In the genomic region with DNA sequence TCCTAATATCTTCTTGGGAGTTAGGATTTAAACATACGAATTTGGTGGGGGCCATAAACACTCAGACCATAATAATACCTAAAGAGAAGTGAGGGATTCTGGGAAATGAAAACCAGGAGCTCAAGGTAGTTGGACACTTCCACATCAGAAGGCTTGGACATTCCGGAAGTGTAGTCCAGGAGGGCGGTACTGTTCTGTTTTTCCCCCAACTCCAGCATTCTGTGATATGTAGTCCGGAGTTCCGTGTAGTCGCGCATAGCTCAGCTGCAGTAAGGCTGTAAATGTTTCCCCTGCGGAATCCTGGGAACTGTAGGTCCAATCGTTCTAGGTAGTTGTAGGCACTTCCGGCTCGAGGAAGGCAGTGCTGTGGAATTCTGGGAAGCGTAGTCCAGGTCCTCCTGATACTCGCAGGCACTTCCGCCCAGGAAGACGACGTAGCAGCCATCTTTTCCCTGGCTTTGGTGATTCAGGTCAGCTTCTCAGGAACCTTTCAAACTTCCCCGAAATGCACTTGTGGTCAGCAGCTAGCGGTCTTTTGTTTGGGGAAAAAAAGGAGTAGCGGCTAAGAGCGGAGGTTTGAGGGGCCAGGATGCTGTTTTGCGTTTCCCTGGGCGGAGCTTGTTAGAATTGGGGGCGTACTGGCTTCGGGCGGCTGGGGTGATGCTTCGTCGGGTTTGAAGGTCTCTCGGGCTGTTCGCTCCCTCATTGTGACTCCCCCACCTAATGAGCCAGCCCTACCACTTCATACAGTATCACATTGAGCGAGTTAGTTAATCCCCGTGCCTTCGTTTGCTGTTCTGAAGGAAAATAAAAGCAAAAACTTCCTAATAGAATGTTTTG, we compare ENCODE assay signal across 8 cellular contexts. TPM values are rescaled to one million over a fixed set of nuclear protein-coding genes. Genes with fewer than 3 reads are reported as not detected.
DNase-seq lines count a peak whose midpoint lies in the region; TF ChIP-seq lines count a peak whose summit lies in the region.

A gene (plus strand): TSS at position 428 of the 840 bp plus-strand sequence. CDS start 4,981 bp downstream, outside the sequence.

- H3K4me3 Mint-ChIP-seq in endothelial cell (ENCODE audit: unreplicated experiment) = peak within 1 kb of the TSS; percentile 98
- H3K4me3 Mint-ChIP-seq in mesothelial cell of epicardium = peak within 1 kb of the TSS; percentile 96

- H3K36me3 ChIP-seq in NT2/D1 (ENCODE audit: insufficient read depth, insufficient read length, low read length) = peaks cover 24% of the 10 kb centered on the region

- H3K36me3 Mint-ChIP-seq in endothelial cell (ENCODE audit: low read depth, unreplicated experiment) = peaks cover 28% of the 10 kb centered on the region
- peaks cover 30% of the 10 kb centered on the region for H3K36me3 Mint-ChIP-seq in mesothelial cell of epicardium

- TF ChIP-seq CTCF in GM20000 (IDR thresholded peaks at IDR 0.05; ENCODE audit: extremely low read depth, missing control alignments) (no peak), endothelial cell (IDR thresholded peaks at IDR 0.05; ENCODE audit: unreplicated experiment) (no peak), mesothelial cell of epicardium (IDR thresholded peaks at IDR 0.05; ENCODE audit: unreplicated experiment) (no peak)

- peak within 1 kb of the TSS; percentile 85 for H3K4me3 ChIP-seq in NT2/D1 (ENCODE audit: insufficient read length, low read depth)

- DNase-seq in COLO668 (lab: John Stamatoyannopoulos, UW; ENCODE audit: unreplicated experiment) = peak; percentile 88
- peak; percentile 83 for DNase-seq in GM20000 (ENCODE audit: low spot score)
- peak; percentile 52 to 97 (median 91) for DNase-seq in HUDEP-2 (lab: John Stamatoyannopoulos, UW; ENCODE audit: unreplicated experiment in 76 of 76)
- peak; percentile 79 for DNase-seq in NT2/D1 (ENCODE audit: low read depth, low spot score)
- DNase-seq in activated CD8-positive, alpha-beta memory T cell treated with anti-CD3 and anti-CD28 coated beads, Interleukin-2, amount 50 U/mL, for 24 hours (ENCODE audit: extremely low read depth) = peak; percentile 69
- DNase-seq in endothelial cell (ENCODE audit: low spot score) = peak; percentile 78
- DNase-seq in mesothelial cell of epicardium (ENCODE audit: low spot score in 2 of 2, unreplicated experiment in 2 of 2) = peak; percentile 65 to 78
- DNase-seq in stimulated activated CD8-positive, alpha-beta memory T cell treated with anti-CD3 and anti-CD28 coated beads, Interleukin-15, amount 100 ng/mL, for 48 hours (ENCODE audit: low read depth in 2 of 2) = peak; percentile 69 to 77

- peak within 1 kb of the TSS; percentile 88 for H3K9ac ChIP-seq in NT2/D1 (ENCODE audit: insufficient read length, low read depth)

- H3K27me3 Mint-ChIP-seq in endothelial cell (ENCODE audit: unreplicated experiment) = peaks cover 2% of the 10 kb centered on the region
- H3K27me3 Mint-ChIP-seq in mesothelial cell of epicardium (ENCODE audit: low read depth) = no peaks in the 10 kb centered on the region

- peak within 1 kb of the TSS; percentile 98 for H3K27ac Mint-ChIP-seq in endothelial cell (ENCODE audit: unreplicated experiment)
- H3K27ac Mint-ChIP-seq in mesothelial cell of epicardium = peak within 1 kb of the TSS; percentile 99

- no peaks in the 10 kb centered on the region for H3K9me3 ChIP-seq in NT2/D1 (ENCODE audit: insufficient read depth, low read length)

- H3K9me3 Mint-ChIP-seq in endothelial cell (ENCODE audit: unreplicated experiment) = no peaks in the 10 kb centered on the region
- peaks cover 26% of the 10 kb centered on the region for H3K9me3 Mint-ChIP-seq in mesothelial cell of epicardium

- no peaks in the 10 kb centered on the region for H3K27me3 ChIP-seq in NT2/D1 (ENCODE audit: insufficient read depth, insufficient read length)

- no peaks in the 10 kb centered on the region for H3K4me1 ChIP-seq in NT2/D1 (ENCODE audit: insufficient read depth, insufficient read length)

- H3K4me1 Mint-ChIP-seq in endothelial cell (ENCODE audit: unreplicated experiment) = peaks cover 26% of the 10 kb centered on the region
- peaks cover 22% of the 10 kb centered on the region for H3K4me1 Mint-ChIP-seq in mesothelial cell of epicardium

RNA-seq across cellular contexts. Expression of the gene that starts here (rescaled TPM):
- total RNA-seq in endothelial cell (ENCODE audit: unreplicated experiment) = 23.2 TPM
- 36.2 to 38.2 TPM (median 38.2 TPM) in 3 replicates for total RNA-seq in mesothelial cell of epicardium

Comparison
In these comparisons a context has a peak if more than half of its experiments do, and no peak if none do; other contexts are left out.
1. Peak in every context shown above with its lines: DNase-seq and H3K4me3 ChIP-seq.